Comparison of ENCODE assay signal across 8 cellular contexts in genomic region chr2:159249955-159250723, GRCh38. TPM values are rescaled to one million over a fixed set of nuclear protein-coding genes. Genes with fewer than 3 reads are reported as not detected.
DNase-seq lines count a peak whose midpoint lies in the region; ATAC-seq and TF ChIP-seq lines count a peak whose summit lies in the region.

No MANE protein-coding gene starts in this region.

- H3K56ac ChIP-seq in IMR-90 (ENCODE audit: extremely low read depth, insufficient read depth, low read length) = no peak overlapping the region

- no peak overlapping the region for H4K8ac ChIP-seq in IMR-90 (ENCODE audit: low read depth in 2 of 2, low read length in 2 of 2)

- H3K4me3 Mint-ChIP-seq in activated naive CD8-positive, alpha-beta T cell treated with anti-CD3 and anti-CD28 coated beads, Interleukin-2, amount 10 ng/mL, durations not matched to agents 7 days and 5 days = no peak overlapping the region
- no peak overlapping the region for H3K4me3 Mint-ChIP-seq in activated naive CD8-positive, alpha-beta T cell treated with anti-CD3 and anti-CD28 coated beads, Interleukin-2, amount 50 U/mL, for 24 hours

- ATAC-seq in activated naive CD8-positive, alpha-beta T cell treated with anti-CD3 and anti-CD28 coated beads, Interleukin-2, amount 10 ng/mL, durations not matched to agents 7 days and 5 days (ENCODE audit: low read depth) = peak; percentile 45
- no peak for ATAC-seq in activated naive CD8-positive, alpha-beta T cell treated with anti-CD3 and anti-CD28 coated beads, Interleukin-2, amount 50 U/mL, for 24 hours
- ATAC-seq in IMR-90 (ENCODE audit: low read depth) (peak; percentile 32; the same call in 1 of the 2 replicates), HG03571 (IDR thresholded peaks at IDR 0.05; ENCODE audit: unreplicated experiment) (no peak), HG02588 (IDR thresholded peaks at IDR 0.05; ENCODE audit: unreplicated experiment) (no peak)

- no peak overlapping the region for H4K91ac ChIP-seq in IMR-90 (ENCODE audit: insufficient read depth, low read depth, low read length)

- H3K27me3 Mint-ChIP-seq in activated naive CD8-positive, alpha-beta T cell treated with anti-CD3 and anti-CD28 coated beads, Interleukin-2, amount 10 ng/mL, durations not matched to agents 7 days and 5 days = no peaks in the 10 kb centered on the region
- H3K27me3 Mint-ChIP-seq in activated naive CD8-positive, alpha-beta T cell treated with anti-CD3 and anti-CD28 coated beads, Interleukin-2, amount 50 U/mL, for 24 hours = no peaks in the 10 kb centered on the region

- peaks cover 19% of the 10 kb centered on the region for H3K36me3 Mint-ChIP-seq in activated naive CD8-positive, alpha-beta T cell treated with anti-CD3 and anti-CD28 coated beads, Interleukin-2, amount 10 ng/mL, durations not matched to agents 7 days and 5 days
- H3K36me3 Mint-ChIP-seq in activated naive CD8-positive, alpha-beta T cell treated with anti-CD3 and anti-CD28 coated beads, Interleukin-2, amount 50 U/mL, for 24 hours (ENCODE audit: low read depth) = peaks cover 29% of the 10 kb centered on the region

- dilution Hi-C loops in IMR-90 (cut with HindIII; ENCODE audit: low sequenced_read_pairs, unreplicated experiment) = no loop called here

- no peak overlapping the region for H4K5ac ChIP-seq in IMR-90 (ENCODE audit: low read depth, low read length)

- H3K4me1 Mint-ChIP-seq in activated naive CD8-positive, alpha-beta T cell treated with anti-CD3 and anti-CD28 coated beads, Interleukin-2, amount 10 ng/mL, durations not matched to agents 7 days and 5 days = peaks cover 2% of the 10 kb centered on the region
- peaks cover 9% of the 10 kb centered on the region for H3K4me1 Mint-ChIP-seq in activated naive CD8-positive, alpha-beta T cell treated with anti-CD3 and anti-CD28 coated beads, Interleukin-2, amount 50 U/mL, for 24 hours

- H3K27ac ChIP-seq in IMR-90 (ENCODE audit: insufficient read depth, low read length) (no peak overlapping the region), VCaP (peak overlapping the region; percentile 77), right atrium auricular region (peak overlapping the region; percentile 74 to 82)

- H3K9me3 ChIP-seq in IMR-90 (ENCODE audit: control insufficient read depth, insufficient read depth, low read length) = peaks cover 5% of the 10 kb centered on the region; the same call in 1 of the 2 replicates
- peaks cover 0 to 12% of the 10 kb centered on the region in 2 donors for H3K9me3 ChIP-seq in right atrium auricular region

- peaks cover 5% of the 10 kb centered on the region for H3K9me3 Mint-ChIP-seq in activated naive CD8-positive, alpha-beta T cell treated with anti-CD3 and anti-CD28 coated beads, Interleukin-2, amount 10 ng/mL, durations not matched to agents 7 days and 5 days
- peaks cover 4% of the 10 kb centered on the region for H3K9me3 Mint-ChIP-seq in activated naive CD8-positive, alpha-beta T cell treated with anti-CD3 and anti-CD28 coated beads, Interleukin-2, amount 50 U/mL, for 24 hours

- H3K27me3 ChIP-seq in IMR-90 (ENCODE audit: control insufficient read depth, insufficient read depth, low read length) = no peaks in the 10 kb centered on the region
- no peaks in the 10 kb centered on the region for H3K27me3 ChIP-seq in right atrium auricular region

- no peak overlapping the region for H3K23ac ChIP-seq in IMR-90 (ENCODE audit: low read depth, low read length)

- 90% methylated on average over 3 of the region's 8 CpGs; no CpG with 5 or more reads in 1 of the 2 experiments for WGBS in IMR-90 (ENCODE audit: extremely low coverage in 2 of 2, insufficient read length in 1 of 2), 2 experiments

- H3K4me3 ChIP-seq in IMR-90 (ENCODE audit: insufficient read depth, low read depth, low read length) (no peak overlapping the region), right atrium auricular region (no peak overlapping the region)

- H2AK9ac ChIP-seq in IMR-90 (replicated peaks; ENCODE audit: low read depth, low read length, poor library complexity) = no peak overlapping the region

- H2AK5ac ChIP-seq in IMR-90 (ENCODE audit: low read depth, low read length) = no peak overlapping the region

- H3K4ac ChIP-seq in IMR-90 (ENCODE audit: low read depth, low read length) = peak overlapping the region; percentile 41

- H2BK15ac ChIP-seq in IMR-90 (ENCODE audit: low read depth, low read length) = 0 out of 3 replicates have a peak overlapping the region, but pooled peaks have one; percentile 11

- H4K20me1 ChIP-seq in IMR-90 (ENCODE audit: insufficient read depth, low read length) = no peaks in the 10 kb centered on the region

- in situ Hi-C loops in IMR-90 (cut with MboI; ENCODE audit: low sequenced_read_pairs) = no loop called here

- TF ChIP-seq POLR2A in IMR-90 (IDR thresholded peaks at IDR 0.05; ENCODE audit: low read depth, low read length) = no peak

- H3K14ac ChIP-seq in IMR-90 (replicated peaks; ENCODE audit: low read depth, low read length) = 0 out of 2 replicates have a peak overlapping the region, but pooled peaks have one; percentile 29

- peak overlapping the region; percentile 20; the same call in 1 of the 2 replicates for H2BK20ac ChIP-seq in IMR-90 (ENCODE audit: low read depth, low read length)

- H3K9me1 ChIP-seq in IMR-90 (ENCODE audit: insufficient read depth, low read length) = no peaks in the 10 kb centered on the region; the same call in 1 of the 2 replicates

- POLR2A ChIA-PET in activated naive CD8-positive, alpha-beta T cell treated with anti-CD3 and anti-CD28 coated beads, Interleukin-2, amount 10 ng/mL, durations not matched to agents 7 days and 5 days (lab: Charles Lee) = interaction anchor here (0.7 to 1.3 kb wide), 3 partner anchors 23 to 462 kb away, joined by 4 read pairs; partner anchors contain the start of gene MARCHF7
- POLR2A ChIA-PET in IMR-90 (lab: Charles Lee; ENCODE audit: unreplicated experiment) = no interaction called here

- no peak overlapping the region for H3K27ac Mint-ChIP-seq in activated naive CD8-positive, alpha-beta T cell treated with anti-CD3 and anti-CD28 coated beads, Interleukin-2, amount 10 ng/mL, durations not matched to agents 7 days and 5 days
- no peak overlapping the region for H3K27ac Mint-ChIP-seq in activated naive CD8-positive, alpha-beta T cell treated with anti-CD3 and anti-CD28 coated beads, Interleukin-2, amount 50 U/mL, for 24 hours

- intact Hi-C loops in IMR-90 (cut with micrococcal nuclease) = no loop called here

- TF ChIP-seq RAD21 in IMR-90 (IDR thresholded peaks at IDR 0.05; ENCODE audit: low read length) = no peak

- H3K4me1 ChIP-seq in IMR-90 (ENCODE audit: control insufficient read depth, insufficient read depth, low read length) = no peaks in the 10 kb centered on the region
- H3K4me1 ChIP-seq in right atrium auricular region = peaks cover 0 to 19% of the 10 kb centered on the region in 2 donors

- H3K9ac ChIP-seq in IMR-90 (ENCODE audit: low read depth, low read length) = no peak overlapping the region

- TF ChIP-seq CTCF in IMR-90 (conservative IDR thresholded peaks at IDR 0.05; ENCODE audit: low read depth, low read length) (no peak), VCaP (conservative IDR thresholded peaks at IDR 0.05) (no peak), right atrium auricular region (IDR thresholded peaks at IDR 0.05) (no peak)

- no peak overlapping the region for H2BK120ac ChIP-seq in IMR-90 (ENCODE audit: low read depth, low read length)

- H3K18ac ChIP-seq in IMR-90 (ENCODE audit: low read depth, low read length) = no peak overlapping the region; the same call in 1 of the 2 replicates

- H2BK5ac ChIP-seq in IMR-90 (ENCODE audit: low read depth, low read length, poor library complexity, severe bottlenecking) = peak overlapping the region; percentile 53

- H3K36me3 ChIP-seq in IMR-90 (ENCODE audit: control insufficient read depth, insufficient read depth, low read length) (no peaks in the 10 kb centered on the region), right atrium auricular region (peaks cover 23% of the 10 kb centered on the region)

- no peaks in the 10 kb centered on the region; a peak in 1 of 4 replicates for H3K79me1 ChIP-seq in IMR-90 (ENCODE audit: low read depth in 1 of 2, low read length in 2 of 2)

- no peak overlapping the region for H2AFZ ChIP-seq in IMR-90 (replicated peaks; ENCODE audit: low read length, poor library complexity)

- no peak overlapping the region for H3K4me2 ChIP-seq in IMR-90 (ENCODE audit: low read depth, low read length)

- BruUV-seq in IMR-90 (replicated peaks; lab: Mats Ljungman, UMichigan) = no TSS peak

- DNase-seq in activated naive CD8-positive, alpha-beta T cell treated with anti-CD3 and anti-CD28 coated beads, Interleukin-2, amount 10 ng/mL, durations not matched to agents 7 days and 5 days = no peak
- no peak for DNase-seq in activated naive CD8-positive, alpha-beta T cell treated with anti-CD3 and anti-CD28 coated beads, Interleukin-2, amount 50 U/mL, for 24 hours
- DNase-seq in IMR-90 (peak; percentile 72), right atrium auricular region (ENCODE audit: low spot score) (peak; percentile 81), stromal cell of bone marrow (ENCODE audit: low read depth) (peak; percentile 88)

- CTCF ChIA-PET in IMR-90 (lab: Yijun Ruan, JAX) = interaction anchor here (0.7 to 1.0 kb wide), 2 partner anchors 13 to 82 kb away, joined by 5 to 9 read pairs; no protein-coding TSS in a partner anchor

TF ChIP-seq in IMR-90, 13 proteins besides CTCF, POLR2A, EP300 and RAD21:
- TF ChIP-seq MXI1 (IDR thresholded peaks at IDR 0.05; ENCODE audit: borderline replicate concordance, low read depth, low read length) = no peak
- no peak for TF ChIP-seq USF2 (IDR thresholded peaks at IDR 0.05; ENCODE audit: low read depth, low read length)
- TF ChIP-seq RFX5 (IDR thresholded peaks at IDR 0.05; ENCODE audit: low read depth, low read length) = no peak

RNA-seq across cellular contexts. Expression of gene WDSUB1, which starts 36.4 kb away (rescaled TPM):
- 1 to 10 TPM; 5.3 to 5.6 TPM for total RNA-seq in activated naive CD8-positive, alpha-beta T cell treated with anti-CD3 and anti-CD28 coated beads, Interleukin-2, amount 10 ng/mL, durations not matched to agents 7 days and 5 days
- total RNA-seq in IMR-90 (2012; rRNA removed) (5.0 and 5.2 TPM in 2 replicates), right atrium auricular region (1 to 10 TPM; 3.2 to 4.7 TPM)
- 3.9 and 4.8 TPM in 2 replicates for polyA plus RNA-seq in IMR-90 (2012; rRNA removed)
- polyA plus RNA-seq in IMR-90 (2012; cell fraction: cytosol; rRNA removed) = 2.3 and 3.0 TPM in 2 replicates
- polyA plus RNA-seq in IMR-90 (2012; cell fraction: nucleus; rRNA removed; ENCODE audit: low replicate concordance) = 2.3 and 4.7 TPM in 2 replicates

Comparison
In these comparisons a context has a peak if more than half of its experiments do, and no peak if none do; other contexts are left out.
1. ATAC-seq: peak in activated naive CD8-positive, alpha-beta T cell treated with anti-CD3 and anti-CD28 coated beads, Interleukin-2, amount 10 ng/mL, durations not matched to agents 7 days and 5 days (single experiment) and IMR-90 (single experiment); none in activated naive CD8-positive, alpha-beta T cell treated with anti-CD3 and anti-CD28 coated beads, Interleukin-2, amount 50 U/mL, for 24 hours (single experiment), HG03571 (single experiment) and HG02588 (single experiment).
2. DNase-seq: peak in IMR-90 (single experiment), right atrium auricular region (single experiment) and stromal cell of bone marrow (single experiment); none in activated naive CD8-positive, alpha-beta T cell treated with anti-CD3 and anti-CD28 coated beads, Interleukin-2, amount 10 ng/mL, durations not matched to agents 7 days and 5 days (single experiment) and activated naive CD8-positive, alpha-beta T cell treated with anti-CD3 and anti-CD28 coated beads, Interleukin-2, amount 50 U/mL, for 24 hours (single experiment).